19 cellular contexts compared by ENCODE assay signal in the genomic region with DNA sequence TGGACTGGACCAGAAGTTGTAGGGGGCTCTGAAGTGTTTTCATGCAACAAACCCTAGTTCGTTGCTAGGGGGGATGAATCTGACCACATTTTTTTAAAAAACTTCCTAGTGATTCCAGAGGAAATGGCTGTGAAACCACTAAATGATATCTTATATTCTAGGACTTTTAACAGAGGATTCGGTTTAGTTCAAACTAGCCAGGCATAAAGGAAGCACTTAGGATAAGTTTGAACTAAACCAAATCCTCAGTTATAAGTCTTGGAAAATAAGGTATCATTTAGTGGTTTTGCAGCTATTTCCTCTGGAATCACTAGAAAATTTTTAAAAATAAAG.
"Had no signal": no experiment of that assay in that cellular context is flagged by ENCODE, and none has a peak within 500 bp of the region (broad histone marks: within the 10 kb centered on the region; RNA-seq: fewer than 3 reads in every experiment).

No MANE protein-coding gene starts in this region.

- H3K4me3 Mint-ChIP-seq: endodermal cell; naive thymus-derived CD8-positive, alpha-beta T cell had no signal

- H3K36me3 Mint-ChIP-seq: naive thymus-derived CD8-positive, alpha-beta T cell had no signal

- H3K4me3 ChIP-seq: sigmoid colon, skin epidermis, stomach, thoracic aorta, transverse colon had no signal

- H3K36me3 ChIP-seq: sigmoid colon, stomach, thoracic aorta, transverse colon had no signal

- H3K4me1 Mint-ChIP-seq: naive thymus-derived CD8-positive, alpha-beta T cell had no signal

- H3K27ac ChIP-seq: sigmoid colon, skin epidermis, stomach, thoracic aorta, transverse colon had no signal

- FAIRE-seq: colon, endothelial cell of umbilical vein, frontal cortex had no signal

- H3K27me3 ChIP-seq: sigmoid colon, stomach, transverse colon had no signal

- DNase-seq: cerebellar nuclear complex; effector CD4-positive, alpha-beta T cell; endodermal cell; erythroblast; islet precursor cell; mammary epithelial cell; naive thymus-derived CD8-positive, alpha-beta T cell; occipital lobe; sigmoid colon; stimulated activated CD4-positive, alpha-beta T cell treated with anti-CD3 and anti-CD28 coated beads, Interleukin-12 subunit alpha, Interleukin-12 subunit beta, amount 100 ng/mL, for 4 hours; stimulated activated naive CD4-positive, alpha-beta T cell; stomach; substantia nigra; transverse colon had no signal

- H3K27ac Mint-ChIP-seq: endodermal cell; naive thymus-derived CD8-positive, alpha-beta T cell had no signal

- H3K9me3 Mint-ChIP-seq: endodermal cell had no signal

- H3K4me1 ChIP-seq: sigmoid colon, stomach had no signal

- H3K9me3 ChIP-seq: sigmoid colon, stomach, thoracic aorta, transverse colon had no signal

- ATAC-seq: naive thymus-derived CD8-positive, alpha-beta T cell had no signal
